8 cellular contexts compared by ENCODE assay signal in genomic region chr10:6162589-6163356, GRCh38. TPM values are rescaled to one million over a fixed set of nuclear protein-coding genes. Genes with fewer than 3 reads are reported as not detected.
DNase-seq lines count a peak whose midpoint lies in the region; ATAC-seq and TF ChIP-seq lines count a peak whose summit lies in the region.

No MANE protein-coding gene starts in this region.

- peaks cover 27% of the 10 kb centered on the region for H3K36me3 Mint-ChIP-seq in activated CD4-positive, alpha-beta T cell treated with anti-CD3 and anti-CD28 coated beads, Interleukin-2, amount 10 ng/mL, durations not matched to agents 24 days and 14 days (ENCODE audit: low read depth)
- peaks cover 3% of the 10 kb centered on the region for H3K36me3 Mint-ChIP-seq in activated naive CD8-positive, alpha-beta T cell

- intact Hi-C loops in activated CD4-positive, alpha-beta T cell treated with anti-CD3 and anti-CD28 coated beads, Interleukin-2, amount 10 ng/mL, durations not matched to agents 24 days and 14 days (cut with micrococcal nuclease), result loop anchor here (1.0 kb wide), 4 partner anchors 21 to 108 kb away; partner anchors contain the start of gene PFKFB3
- intact Hi-C loops in testis (cut with DNase I; ENCODE audit: low total_unique reads), result loop anchor here (5.0 kb wide), 1 partner anchor 40 kb away; the partner anchor contains the start of gene PFKFB3

- H3K9me3 Mint-ChIP-seq in activated CD4-positive, alpha-beta T cell treated with anti-CD3 and anti-CD28 coated beads, Interleukin-2, amount 10 ng/mL, durations not matched to agents 24 days and 14 days, result no peaks in the 10 kb centered on the region
- no peaks in the 10 kb centered on the region for H3K9me3 Mint-ChIP-seq in activated naive CD8-positive, alpha-beta T cell (ENCODE audit: low read depth)

- peak; percentile 64 for DNase-seq in activated CD4-positive, alpha-beta T cell treated with anti-CD3 and anti-CD28 coated beads, Interleukin-2, amount 10 ng/mL, durations not matched to agents 24 days and 14 days
- no peak for DNase-seq in activated CD4-positive, alpha-beta T cell treated with anti-CD3 and anti-CD28 coated beads for 1 hour
- DNase-seq in iris pigment epithelial cell (ENCODE audit: low read depth), result peak; percentile 45
- peak; percentile 85 for DNase-seq in testis
- no peak for DNase-seq in activated CD4-positive, alpha-beta T cell treated with anti-CD3 and anti-CD28 coated beads for 48 hours

- H3K27me3 Mint-ChIP-seq in activated CD4-positive, alpha-beta T cell treated with anti-CD3 and anti-CD28 coated beads, Interleukin-2, amount 10 ng/mL, durations not matched to agents 24 days and 14 days, result no peaks in the 10 kb centered on the region
- H3K27me3 Mint-ChIP-seq in activated naive CD8-positive, alpha-beta T cell, result no peaks in the 10 kb centered on the region

- H3K4me3 ChIP-seq in testis, result peak overlapping the region; percentile 82 to 95

- peaks cover 35% of the 10 kb centered on the region for H3K4me1 ChIP-seq in testis

- H3K27me3 ChIP-seq in testis, result no peaks in the 10 kb centered on the region

- H3K4me1 Mint-ChIP-seq in activated CD4-positive, alpha-beta T cell treated with anti-CD3 and anti-CD28 coated beads, Interleukin-2, amount 10 ng/mL, durations not matched to agents 24 days and 14 days, result peaks cover 45% of the 10 kb centered on the region
- peaks cover 43% of the 10 kb centered on the region for H3K4me1 Mint-ChIP-seq in activated naive CD8-positive, alpha-beta T cell (ENCODE audit: low read depth)

- H3K9me3 ChIP-seq in testis, result no peaks in the 10 kb centered on the region

- peak overlapping the region; percentile 73 for H3K27ac Mint-ChIP-seq in activated CD4-positive, alpha-beta T cell treated with anti-CD3 and anti-CD28 coated beads, Interleukin-2, amount 10 ng/mL, durations not matched to agents 24 days and 14 days
- H3K27ac Mint-ChIP-seq in activated naive CD8-positive, alpha-beta T cell, result peak overlapping the region; percentile 76

- H3K4me3 Mint-ChIP-seq in activated CD4-positive, alpha-beta T cell treated with anti-CD3 and anti-CD28 coated beads, Interleukin-2, amount 10 ng/mL, durations not matched to agents 24 days and 14 days, result peak overlapping the region; percentile 56
- peak overlapping the region; percentile 64 for H3K4me3 Mint-ChIP-seq in activated naive CD8-positive, alpha-beta T cell

- H3K27ac ChIP-seq in testis, result peak overlapping the region; percentile 71 to 93

- TF ChIP-seq CTCF in testis (IDR thresholded peaks at IDR 0.05), result no peak

- WGBS in testis, 2 donors, result 8 to 10% methylated on average over 12 of the region's 12 CpGs

- no peaks in the 10 kb centered on the region for H3K36me3 ChIP-seq in testis (ENCODE audit: low read depth, missing control alignments)

- ATAC-seq in GM21528 (IDR thresholded peaks at IDR 0.05; ENCODE audit: low FRiP score, unreplicated experiment), result no peak
- ATAC-seq in GM19397 (IDR thresholded peaks at IDR 0.05; ENCODE audit: unreplicated experiment), result no peak

- no peak for TF ChIP-seq POLR2A in testis (IDR thresholded peaks at IDR 0.05)

RNA-seq across cellular contexts. Expression of gene PFKFB3, which starts 40.0 kb away (rescaled TPM):
- total RNA-seq in activated CD4-positive, alpha-beta T cell treated with anti-CD3 and anti-CD28 coated beads, Interleukin-2, amount 10 ng/mL, durations not matched to agents 24 days and 14 days, result 108 TPM in 2 replicates
- total RNA-seq in testis, result 10 to 100 TPM; 53.9 to 65.3 TPM
- 31.7 TPM for polyA plus RNA-seq in testis (ENCODE audit: insufficient read depth, low read depth, low replicate concordance)

Comparison
In these comparisons a context has a peak if more than half of its experiments do, and no peak if none do; other contexts are left out.
1. DNase-seq: peak in activated CD4-positive, alpha-beta T cell treated with anti-CD3 and anti-CD28 coated beads, Interleukin-2, amount 10 ng/mL, durations not matched to agents 24 days and 14 days (single experiment), iris pigment epithelial cell (single experiment) and testis (single experiment); none in activated CD4-positive, alpha-beta T cell treated with anti-CD3 and anti-CD28 coated beads for 1 hour (single experiment) and activated CD4-positive, alpha-beta T cell treated with anti-CD3 and anti-CD28 coated beads for 48 hours (single experiment).